Comparison of ENCODE assay signal across 16 cellular contexts in the genomic region with DNA sequence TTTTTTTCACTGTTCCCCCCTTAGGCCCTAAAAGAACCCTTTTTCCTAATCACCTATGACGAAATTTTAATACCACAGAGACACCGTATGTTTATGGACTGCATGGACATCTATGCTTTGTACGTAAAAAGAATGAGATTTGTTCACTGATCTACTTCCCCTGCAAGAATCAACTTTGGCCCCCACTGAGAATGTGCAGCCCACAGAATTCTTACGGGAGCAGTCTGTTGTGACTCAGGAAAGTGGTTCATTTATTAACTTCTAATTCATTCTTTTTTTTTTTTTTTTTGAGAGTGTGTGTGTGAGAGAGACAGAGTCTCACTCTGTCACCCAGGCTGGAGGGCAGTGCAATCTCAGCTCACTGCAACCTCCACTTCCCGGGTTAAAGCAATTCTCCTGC. TPM values are rescaled to one million over a fixed set of nuclear protein-coding genes. Genes with fewer than 3 reads are reported as not detected.
"Had no signal": no experiment of that assay in that cellular context is flagged by ENCODE, and none has a peak within 500 bp of the region (broad histone marks: within the 10 kb centered on the region; RNA-seq: fewer than 3 reads in every experiment).

No MANE protein-coding gene starts in this region.

- H3K27ac Mint-ChIP-seq: activated CD4-positive, alpha-beta T cell treated with anti-CD3 and anti-CD28 coated beads for 36 hours; activated naive CD4-positive, alpha-beta T cell treated with anti-CD3 and anti-CD28 coated beads, Interleukin-2, amount 50 U/mL, for 24 hours; activated T-helper 2 cell treated with anti-CD3 and anti-CD28 coated beads, Interferon-gamma antibody, Interleukin-2, Interleukin-4, amounts not matched to agents 10 μg/mL and 5 μg/mL and 100 μg/mL, durations not matched to agents 14 hours and 24 hours and 36 hours had no signal

- H3K4me3 Mint-ChIP-seq: activated CD4-positive, alpha-beta T cell treated with anti-CD3 and anti-CD28 coated beads for 36 hours; activated naive CD4-positive, alpha-beta T cell treated with anti-CD3 and anti-CD28 coated beads, Interleukin-2, amount 50 U/mL, for 24 hours; natural killer cell had no signal

- DNase-seq: activated CD4-positive, alpha-beta T cell treated with anti-CD3 and anti-CD28 coated beads for 36 hours; effector CD4-positive, alpha-beta T cell; hypothalamus; natural killer cell; nucleus accumbens; stimulated activated naive CD4-positive, alpha-beta T cell treated with Interleukin-2 at 50 U/mL for 16 hours; T-helper 9 cell; trophoblast cell had no signal

- ATAC-seq: gastroesophageal sphincter, left lobe of liver, natural killer cell, sciatic nerve had no signal

- H3K27ac ChIP-seq: gastroesophageal sphincter, VCaP had no signal

- H3K36me3 Mint-ChIP-seq: natural killer cell had no signal

- H3K27me3 ChIP-seq: gastroesophageal sphincter had no signal

- H3K4me3 ChIP-seq: gastroesophageal sphincter had no signal

- H3K9me3 ChIP-seq: gastroesophageal sphincter had no signal

- H3K27me3 Mint-ChIP-seq: activated CD4-positive, alpha-beta T cell treated with anti-CD3 and anti-CD28 coated beads for 36 hours; activated naive CD4-positive, alpha-beta T cell treated with anti-CD3 and anti-CD28 coated beads, Interleukin-2, amount 50 U/mL, for 24 hours had no signal

- H3K9me3 Mint-ChIP-seq: activated naive CD4-positive, alpha-beta T cell treated with anti-CD3 and anti-CD28 coated beads, Interleukin-2, amount 50 U/mL, for 24 hours; activated T-helper 2 cell treated with anti-CD3 and anti-CD28 coated beads, Interferon-gamma antibody, Interleukin-2, Interleukin-4, amounts not matched to agents 10 μg/mL and 5 μg/mL and 100 μg/mL, durations not matched to agents 14 hours and 24 hours and 36 hours; natural killer cell had no signal

RNA-seq across cellular contexts. Expression of gene GPR27, which starts 46.1 kb away (rescaled TPM):
- total RNA-seq: endothelial cell of umbilical vein, fibroblast of lung had no signal
- polyA plus RNA-seq: fibroblast of lung had no signal
